Comparison of ENCODE assay signal across 8 cellular contexts in genomic region chr1:55064071-55064581, GRCh38. TPM values are rescaled to one million over a fixed set of nuclear protein-coding genes. Genes with fewer than 3 reads are reported as not detected.
DNase-seq lines count a peak whose midpoint lies in the region; ATAC-seq and TF ChIP-seq lines count a peak whose summit lies in the region.

No MANE protein-coding gene starts in this region.

- H3K4me3 ChIP-seq in endodermal cell (ENCODE audit: low read length), result no peak overlapping the region
- no peak overlapping the region for H3K4me3 ChIP-seq in prostate gland

- POLR2A ChIA-PET in naive thymus-derived CD8-positive, alpha-beta T cell (lab: Charles Lee), result no interaction called here

- TF ChIP-seq CTCF in endodermal cell (conservative IDR thresholded peaks at IDR 0.05) (peak; percentile 74), prostate gland (IDR thresholded peaks at IDR 0.05) (peak in 1 of 4 experiments; percentile 15)

- no peaks in the 10 kb centered on the region for H3K27me3 ChIP-seq in endodermal cell (ENCODE audit: control insufficient read depth, insufficient read depth, low read length, poor library complexity, severe bottlenecking)
- H3K27me3 ChIP-seq in prostate gland (replicated peaks; ENCODE audit: insufficient read depth), result no peaks in the 10 kb centered on the region

- no peak overlapping the region for H3K4me3 Mint-ChIP-seq in endodermal cell
- H3K4me3 Mint-ChIP-seq in naive thymus-derived CD8-positive, alpha-beta T cell, result no peak overlapping the region

- intact Hi-C loops in prostate gland (cut with DNase I), result no loop called here

- H3K27ac ChIP-seq in endodermal cell (ENCODE audit: low read depth, low read length) (no peak overlapping the region), prostate gland (no peak overlapping the region)

- H3K9ac ChIP-seq in endodermal cell (ENCODE audit: extremely low read depth, low read length, poor library complexity, severe bottlenecking), result no peak overlapping the region

- DNase-seq in NCI-H1436 (lab: John Stamatoyannopoulos, UW) (peak; percentile 24), NCI-H1436 treated with DMSO at 0.1 percent for 48 hours (lab: John Stamatoyannopoulos, UW) (no peak), NCI-H1694 treated with DMSO at 0.1 percent for 48 hours (lab: John Stamatoyannopoulos, UW) (peak; percentile 83), endodermal cell (peak; percentile 69), prostate gland (ENCODE audit: low spot score) (peak; percentile 57), NCI-H2107 (lab: John Stamatoyannopoulos, UW) (no peak)
- no peak for DNase-seq in naive thymus-derived CD8-positive, alpha-beta T cell

- H3K9me3 ChIP-seq in endodermal cell (ENCODE audit: control insufficient read depth, low read length), result no peaks in the 10 kb centered on the region
- H3K9me3 ChIP-seq in prostate gland, result no peaks in the 10 kb centered on the region

- H3K4me1 ChIP-seq in endodermal cell (ENCODE audit: control insufficient read depth, insufficient read depth, low read length) (no peaks in the 10 kb centered on the region), prostate gland (replicated peaks) (peaks cover 9% of the 10 kb centered on the region)

- no peak overlapping the region for H3K27ac Mint-ChIP-seq in endodermal cell
- H3K27ac Mint-ChIP-seq in naive thymus-derived CD8-positive, alpha-beta T cell, result peak overlapping the region in 1 of 10 donors; percentile 70

- no peak for ATAC-seq in GM19397 (IDR thresholded peaks at IDR 0.05; ENCODE audit: unreplicated experiment)
- ATAC-seq in naive thymus-derived CD8-positive, alpha-beta T cell, result no peak

- TF ChIP-seq POLR2A in prostate gland (IDR thresholded peaks at IDR 0.05), result no peak

- H3K9me3 Mint-ChIP-seq in endodermal cell, result no peaks in the 10 kb centered on the region
- H3K9me3 Mint-ChIP-seq in naive thymus-derived CD8-positive, alpha-beta T cell, result no peaks in the 10 kb centered on the region

- no peaks in the 10 kb centered on the region for H3K4me1 Mint-ChIP-seq in endodermal cell
- H3K4me1 Mint-ChIP-seq in naive thymus-derived CD8-positive, alpha-beta T cell, result peaks cover 0 to 2% (median under 1%) of the 10 kb centered on the region in 4 donors

- 78 to 82% methylated on average over 5 to 12 of the region's 12 CpGs for WGBS in endodermal cell (ENCODE audit: insufficient coverage in 1 of 2, insufficient read length in 1 of 2), 2 experiments
- WGBS in prostate gland, result 20% methylated on average over 12 of the region's 12 CpGs

- H3K36me3 Mint-ChIP-seq in endodermal cell (ENCODE audit: low read depth), result peaks cover 61% of the 10 kb centered on the region
- peaks cover 14 to 28% (median 16%) of the 10 kb centered on the region in 3 donors for H3K36me3 Mint-ChIP-seq in naive thymus-derived CD8-positive, alpha-beta T cell

- peaks cover 37% of the 10 kb centered on the region for H3K36me3 ChIP-seq in endodermal cell (ENCODE audit: control insufficient read depth, insufficient read depth, low read length)
- H3K36me3 ChIP-seq in prostate gland, result peaks cover 0 to 5% of the 10 kb centered on the region in 2 donors

- H3K27me3 Mint-ChIP-seq in endodermal cell (ENCODE audit: insufficient read depth), result no peaks in the 10 kb centered on the region
- H3K27me3 Mint-ChIP-seq in naive thymus-derived CD8-positive, alpha-beta T cell, result no peaks in the 10 kb centered on the region

RNA-seq across cellular contexts. Expression of gene PCSK9, which starts 24.8 kb away (rescaled TPM):
- 10 to 100 TPM; 26.1 to 59.9 TPM for total RNA-seq in endodermal cell
- 19.1 TPM for polyA plus RNA-seq in endodermal cell (2013, experiment 1 of 2)
- polyA plus RNA-seq in endodermal cell (2013, experiment 2 of 2), result 20.2 TPM
- total RNA-seq in prostate gland, result under 1 TPM in 1 of 2 donors, not detected in 1; 0.45 TPM
- not detected for total RNA-seq in naive thymus-derived CD8-positive, alpha-beta T cell
- polyA plus RNA-seq in naive thymus-derived CD8-positive, alpha-beta T cell, result not detected

Comparison
In these comparisons a context has a peak if more than half of its experiments do, and no peak if none do; other contexts are left out.
1. DNase-seq: peak in NCI-H1436 (single experiment), NCI-H1694 treated with DMSO at 0.1 percent for 48 hours (single experiment), endodermal cell (single experiment) and prostate gland (single experiment); none in NCI-H1436 treated with DMSO at 0.1 percent for 48 hours (single experiment), NCI-H2107 (single experiment) and naive thymus-derived CD8-positive, alpha-beta T cell (0 of 10).
2. RNA of gene PCSK9, which starts 24.8 kb away (total RNA-seq): 26.1 to 59.9 TPM in endodermal cell; 0.45 TPM in prostate gland and not detected in naive thymus-derived CD8-positive, alpha-beta T cell; every median in the first group is over 10 times any median in the second.